26 cellular contexts compared by ENCODE assay signal in the genomic region with DNA sequence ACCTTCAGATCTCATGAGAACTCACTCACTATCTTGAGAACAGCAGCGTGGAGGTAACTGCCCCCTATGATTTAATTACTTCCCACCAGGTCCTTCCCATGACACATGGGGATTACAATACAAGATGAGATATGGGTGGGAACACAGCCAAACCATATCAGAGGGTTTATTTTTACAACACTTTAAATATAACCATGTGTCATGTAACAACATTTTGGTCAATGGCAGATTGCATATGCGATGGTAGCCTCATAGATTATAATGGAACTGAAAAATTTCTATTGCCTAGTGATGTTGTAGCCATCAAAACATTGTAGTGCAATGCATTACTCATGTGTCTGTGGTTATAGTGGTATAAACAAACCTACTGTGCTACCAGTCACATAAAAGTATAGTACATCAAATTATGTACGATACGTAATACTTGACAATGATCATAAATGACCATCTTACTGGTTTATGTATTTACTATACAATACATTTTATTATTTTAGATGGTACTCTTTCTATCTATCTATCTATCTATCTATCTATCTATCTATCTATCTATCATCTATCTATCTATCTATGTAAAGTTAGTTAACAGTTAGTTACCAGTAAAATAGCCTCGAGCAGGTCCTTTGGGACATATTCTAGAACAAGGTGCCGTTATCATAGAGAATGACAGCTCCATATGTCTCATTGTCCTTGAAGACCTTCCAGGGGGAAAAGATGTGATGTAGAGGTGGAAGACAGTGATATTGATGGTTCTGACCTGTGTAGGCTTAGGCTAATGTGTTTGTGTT. TPM values are rescaled to one million over a fixed set of nuclear protein-coding genes. Genes with fewer than 3 reads are reported as not detected.
DNase-seq lines count a peak whose midpoint lies in the region; ATAC-seq, FAIRE-seq and TF ChIP-seq lines count a peak whose summit lies in the region.
"Had no signal": no experiment of that assay in that cellular context is flagged by ENCODE, and none has a peak within 500 bp of the region (broad histone marks: within the 10 kb centered on the region; RNA-seq: fewer than 3 reads in every experiment).

No MANE protein-coding gene starts in this region.

- no peak for FAIRE-seq in RCC 7860 (lab: Jason Lieb, UNC)
- FAIRE-seq: pancreas, TTC549 had no signal

- peaks cover 12% of the 10 kb centered on the region for H3K27me3 Mint-ChIP-seq in HFFc6 (ENCODE audit: insufficient read depth)
- no peaks in the 10 kb centered on the region for H3K27me3 Mint-ChIP-seq in activated naive CD8-positive, alpha-beta T cell treated with anti-CD3 and anti-CD28 coated beads, Interleukin-2, amount 50 U/mL, for 24 hours

- no peak for ATAC-seq in activated naive CD8-positive, alpha-beta T cell treated with anti-CD3 and anti-CD28 coated beads, Interleukin-2, amount 50 U/mL, for 24 hours
- ATAC-seq: effector memory CD8-positive, alpha-beta T cell; left colon; naive thymus-derived CD4-positive, alpha-beta T cell; pancreas; right cardiac atrium had no signal

- H3K9me3 Mint-ChIP-seq in HFFc6: peaks cover 18% of the 10 kb centered on the region
- H3K9me3 Mint-ChIP-seq in activated naive CD8-positive, alpha-beta T cell treated with anti-CD3 and anti-CD28 coated beads, Interleukin-2, amount 50 U/mL, for 24 hours: no peaks in the 10 kb centered on the region
- H3K9me3 Mint-ChIP-seq: effector memory CD8-positive, alpha-beta T cell; type B pancreatic cell had no signal

- H3K36me3 Mint-ChIP-seq in HFFc6 (ENCODE audit: low read depth): peaks cover 18% of the 10 kb centered on the region
- no peaks in the 10 kb centered on the region for H3K36me3 Mint-ChIP-seq in activated naive CD8-positive, alpha-beta T cell treated with anti-CD3 and anti-CD28 coated beads, Interleukin-2, amount 50 U/mL, for 24 hours (ENCODE audit: low read depth)
- H3K36me3 Mint-ChIP-seq: CD4-positive, alpha-beta memory T cell; type B pancreatic cell had no signal

- peak; percentile 37 for DNase-seq in HFFc6
- peak; percentile 9 for DNase-seq in NCI-H226
- DNase-seq in dermis blood vessel endothelial cell: peak; percentile 9
- DNase-seq in non-pigmented ciliary epithelial cell (ENCODE audit: low read depth): peak; percentile 59
- no peak for DNase-seq in NCI-H2107 treated with DMSO at 0.1 percent for 48 hours (lab: John Stamatoyannopoulos, UW; ENCODE audit: unreplicated experiment)
- no peak for DNase-seq in activated naive CD8-positive, alpha-beta T cell treated with anti-CD3 and anti-CD28 coated beads, Interleukin-2, amount 50 U/mL, for 24 hours
- no peak for DNase-seq in RCC 7860 (ENCODE audit: low spot score)
- no peak for DNase-seq in anterior cingulate cortex (lab: John Stamatoyannopoulos, UW)
- DNase-seq: activated naive CD4-positive, alpha-beta T cell treated with anti-CD3 and anti-CD28 coated beads, Interleukin-2, amount 50 U/mL, for 16 hours; activated T-cell treated with anti-CD3 and anti-CD28 coated beads, Interleukin-2, amount 50 U/mL, for 4 hours; CD4-positive, alpha-beta memory T cell; effector memory CD8-positive, alpha-beta T cell; left colon; MG63; naive thymus-derived CD4-positive, alpha-beta T cell; NCI-H1694; NCI-H345; NCI-H774; pancreas; right cardiac atrium; SHP77; stomach had no signal

- H3K4me3 Mint-ChIP-seq in HFFc6: no peak overlapping the region
- H3K4me3 Mint-ChIP-seq in activated naive CD8-positive, alpha-beta T cell treated with anti-CD3 and anti-CD28 coated beads, Interleukin-2, amount 50 U/mL, for 24 hours: no peak overlapping the region
- H3K4me3 Mint-ChIP-seq: activated T-cell treated with anti-CD3 and anti-CD28 coated beads, Interleukin-2, amount 50 U/mL, for 4 hours; CD4-positive, alpha-beta memory T cell; effector memory CD8-positive, alpha-beta T cell; naive thymus-derived CD4-positive, alpha-beta T cell; type B pancreatic cell had no signal

- no peak for TF ChIP-seq CTCF in HFFc6 (IDR thresholded peaks at IDR 0.05)

- H3K27ac Mint-ChIP-seq in HFFc6: no peak overlapping the region
- no peak overlapping the region for H3K27ac Mint-ChIP-seq in activated naive CD8-positive, alpha-beta T cell treated with anti-CD3 and anti-CD28 coated beads, Interleukin-2, amount 50 U/mL, for 24 hours
- H3K27ac Mint-ChIP-seq: CD4-positive, alpha-beta memory T cell; effector memory CD8-positive, alpha-beta T cell; naive thymus-derived CD4-positive, alpha-beta T cell; type B pancreatic cell had no signal

- peaks cover 20% of the 10 kb centered on the region for H3K4me1 Mint-ChIP-seq in HFFc6 (ENCODE audit: low read depth)
- peaks cover 25% of the 10 kb centered on the region for H3K4me1 Mint-ChIP-seq in activated naive CD8-positive, alpha-beta T cell treated with anti-CD3 and anti-CD28 coated beads, Interleukin-2, amount 50 U/mL, for 24 hours

RNA-seq across cellular contexts. Expression of a gene that starts 12.6 kb away (rescaled TPM):
- total RNA-seq in HFFc6 (2021; fragmentation: NEBNext Ultra II Directional; extraction: Animal tissue kit (Norgen Biotek cat#: 25700)): not detected
- not detected in 2 replicates for total RNA-seq in dermis blood vessel endothelial cell
- total RNA-seq: CD4-positive, alpha-beta memory T cell; chondrocyte; OCI-LY7 had no signal

RNA-seq across cellular contexts. Expression of a gene that starts 18.0 kb away (rescaled TPM):
- 100 to 1,000 TPM in 4 of 6 experiments, 10 to 100 TPM in 2; 98.9 to 111 (median 105) TPM for total RNA-seq in HFFc6 (2021; fragmentation: NEBNext Ultra II Directional; extraction: Animal tissue kit (Norgen Biotek cat#: 25700))
- 158 and 202 TPM in 2 replicates for total RNA-seq in dermis blood vessel endothelial cell

Comparison
In these comparisons a context has a peak if more than half of its experiments do, and no peak if none do; other contexts are left out.
1. DNase-seq: peak in HFFc6 (single experiment), NCI-H226 (single experiment), dermis blood vessel endothelial cell (single experiment) and non-pigmented ciliary epithelial cell (single experiment); none in NCI-H2107 treated with DMSO at 0.1 percent for 48 hours (single experiment), activated naive CD8-positive, alpha-beta T cell treated with anti-CD3 and anti-CD28 coated beads, Interleukin-2, amount 50 U/mL, for 24 hours (single experiment), RCC 7860 (single experiment) and anterior cingulate cortex (0 of 58).